In the genomic region with DNA sequence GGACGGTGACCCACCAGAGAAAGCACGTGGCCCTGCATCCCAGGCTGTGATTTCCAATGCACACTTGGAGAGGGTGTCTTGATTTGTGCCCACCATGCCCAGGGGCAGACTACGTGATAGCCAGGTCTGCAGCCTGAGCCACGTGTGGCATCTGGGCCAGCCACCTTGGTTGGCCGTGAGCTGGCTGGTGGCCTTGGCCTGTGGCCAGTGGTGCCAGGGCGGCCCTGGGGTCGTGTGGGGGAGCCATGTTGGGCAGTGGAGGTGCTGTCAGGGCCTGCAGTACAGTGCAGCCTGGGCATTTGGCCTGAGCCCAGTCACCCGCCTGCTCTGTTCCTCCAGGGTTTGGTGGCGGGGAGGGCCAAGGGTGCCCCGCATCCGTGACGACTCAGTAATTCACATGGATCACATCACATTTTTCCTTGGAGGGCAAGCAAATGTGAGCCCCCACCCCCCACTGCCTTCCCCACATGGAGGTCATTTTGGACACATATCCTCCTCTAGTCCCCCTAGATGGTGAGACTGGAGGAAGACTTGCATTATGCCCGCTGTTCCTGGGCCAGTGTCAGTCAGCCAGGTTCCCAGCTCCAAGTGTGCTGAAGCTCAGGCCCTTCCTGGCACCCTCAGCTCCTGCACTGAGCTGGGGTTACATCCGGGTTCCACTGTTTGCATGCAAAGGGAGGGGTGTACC, we compare ENCODE assay signal across 23 cellular contexts.
"Had no signal": no experiment of that assay in that cellular context is flagged by ENCODE, and none has a peak within 500 bp of the region (broad histone marks: within the 10 kb centered on the region; RNA-seq: fewer than 3 reads in every experiment).

No MANE protein-coding gene starts in this region.

- H3K36me3 ChIP-seq: cardiac muscle cell, heart right ventricle, suprapubic skin, tibial nerve, uterus had no signal

- H3K4me1 Mint-ChIP-seq: activated naive CD4-positive, alpha-beta T cell treated with anti-CD3 and anti-CD28 coated beads, Interleukin-2, amount 10 ng/mL, durations not matched to agents 7 days and 5 days; nephron progenitor cell; stimulated activated effector memory CD8-positive, alpha-beta T cell treated with anti-CD3 and anti-CD28 coated beads, Interleukin-12 subunit alpha, Interleukin-12 subunit beta, amount 100 ng/mL, for 72 hours; stimulated activated naive CD8-positive, alpha-beta T cell treated with anti-CD3 and anti-CD28 coated beads, Interleukin-15, amount 100 ng/mL, for 72 hours; WTC11 had no signal

- H3K4me3 ChIP-seq: body of pancreas, cardiac muscle cell, heart right ventricle, suprapubic skin, tibial nerve, uterus had no signal

- H3K4me1 ChIP-seq: body of pancreas, heart right ventricle, suprapubic skin, tibial nerve, uterus had no signal

- H3K27ac ChIP-seq: body of pancreas, cardiac muscle cell, heart right ventricle, suprapubic skin, tibial nerve, uterus had no signal

- DNase-seq: activated CD8-positive, alpha-beta memory T cell treated with anti-CD3 and anti-CD28 coated beads for 24 hours; activated T-cell treated with anti-CD3 and anti-CD28 coated beads, Interleukin-2, amount 50 U/mL, for 48 hours; body of pancreas; effector CD4-positive, alpha-beta T cell; islet precursor cell; midbrain; nephron progenitor cell; nucleus accumbens; stimulated activated CD4-positive, alpha-beta T cell treated with anti-CD3 and anti-CD28 coated beads, Interleukin-12 subunit alpha, Interleukin-12 subunit beta, amount 100 ng/mL, for 4 hours; stimulated activated CD4-positive, alpha-beta T cell treated with anti-CD3 and anti-CD28 coated beads, Interleukin-2, amount 100 ng/mL, for 24 hours; stimulated activated naive CD8-positive, alpha-beta T cell treated with anti-CD3 and anti-CD28 coated beads, Interleukin-15, amount 100 ng/mL, for 72 hours; T-helper 1 cell; uterus had no signal

- H3K27me3 Mint-ChIP-seq: activated naive CD4-positive, alpha-beta T cell treated with anti-CD3 and anti-CD28 coated beads, Interleukin-2, amount 10 ng/mL, durations not matched to agents 7 days and 5 days; dendritic cell treated with granulocyte-macrophage colony-stimulating factor and Interleukin-4, amounts not matched to agents 40 ng/mL and 50 ng/mL, for 4 days; stimulated activated naive CD8-positive, alpha-beta T cell treated with anti-CD3 and anti-CD28 coated beads, Interleukin-15, amount 100 ng/mL, for 72 hours had no signal

- FAIRE-seq: endometrium had no signal

- H3K27me3 ChIP-seq: body of pancreas, cardiac muscle cell, heart right ventricle, suprapubic skin, tibial nerve, uterus had no signal

- H3K9me3 ChIP-seq: body of pancreas, uterus had no signal

- H3K27ac Mint-ChIP-seq: activated naive CD4-positive, alpha-beta T cell treated with anti-CD3 and anti-CD28 coated beads, Interleukin-2, amount 10 ng/mL, durations not matched to agents 7 days and 5 days; dendritic cell treated with granulocyte-macrophage colony-stimulating factor and Interleukin-4, amounts not matched to agents 40 ng/mL and 50 ng/mL, for 4 days; nephron progenitor cell; stimulated activated effector memory CD8-positive, alpha-beta T cell treated with anti-CD3 and anti-CD28 coated beads, Interleukin-12 subunit alpha, Interleukin-12 subunit beta, amount 100 ng/mL, for 72 hours; stimulated activated naive CD8-positive, alpha-beta T cell treated with anti-CD3 and anti-CD28 coated beads, Interleukin-15, amount 100 ng/mL, for 72 hours; WTC11 had no signal

- ATAC-seq: body of pancreas; heart right ventricle; left lobe of liver; stimulated activated effector memory CD8-positive, alpha-beta T cell treated with anti-CD3 and anti-CD28 coated beads, Interleukin-12 subunit alpha, Interleukin-12 subunit beta, amount 100 ng/mL, for 72 hours; stimulated activated naive CD8-positive, alpha-beta T cell treated with anti-CD3 and anti-CD28 coated beads, Interleukin-15, amount 100 ng/mL, for 72 hours; WTC11 had no signal

- H3K4me3 Mint-ChIP-seq: activated naive CD4-positive, alpha-beta T cell treated with anti-CD3 and anti-CD28 coated beads, Interleukin-2, amount 10 ng/mL, durations not matched to agents 7 days and 5 days; dendritic cell treated with granulocyte-macrophage colony-stimulating factor and Interleukin-4, amounts not matched to agents 40 ng/mL and 50 ng/mL, for 4 days; nephron progenitor cell; stimulated activated effector memory CD8-positive, alpha-beta T cell treated with anti-CD3 and anti-CD28 coated beads, Interleukin-12 subunit alpha, Interleukin-12 subunit beta, amount 100 ng/mL, for 72 hours; stimulated activated naive CD8-positive, alpha-beta T cell treated with anti-CD3 and anti-CD28 coated beads, Interleukin-15, amount 100 ng/mL, for 72 hours; WTC11 had no signal

- H3K36me3 Mint-ChIP-seq: activated naive CD4-positive, alpha-beta T cell treated with anti-CD3 and anti-CD28 coated beads, Interleukin-2, amount 10 ng/mL, durations not matched to agents 7 days and 5 days; stimulated activated effector memory CD8-positive, alpha-beta T cell treated with anti-CD3 and anti-CD28 coated beads, Interleukin-12 subunit alpha, Interleukin-12 subunit beta, amount 100 ng/mL, for 72 hours had no signal
